In genomic region chr5:157520911-157521703, GRCh38 we compare ENCODE assay signal across 10 cellular contexts. TPM values are rescaled to one million over a fixed set of nuclear protein-coding genes. Genes with fewer than 3 reads are reported as not detected.
DNase-seq lines count a peak whose midpoint lies in the region; ATAC-seq and TF ChIP-seq lines count a peak whose summit lies in the region.
"Had no signal": no experiment of that assay in that cellular context is flagged by ENCODE, and none has a peak within 500 bp of the region (broad histone marks: within the 10 kb centered on the region; RNA-seq: fewer than 3 reads in every experiment).

No MANE protein-coding gene starts in this region.

- H3K4me3 Mint-ChIP-seq in activated naive CD4-positive, alpha-beta T cell treated with anti-CD3 and anti-CD28 coated beads, Interleukin-2, amount 10 ng/mL, durations not matched to agents 7 days and 5 days, result no peak overlapping the region
- no peak overlapping the region for H3K4me3 Mint-ChIP-seq in endodermal cell
- no peak overlapping the region for H3K4me3 Mint-ChIP-seq in natural killer cell treated with Interleukin-12 subunit alpha and Interleukin-12 subunit beta and Interleukin-15 and Interleukin-18, amount 100 ng/mL, for 72 hours

- DNase-seq in activated naive CD4-positive, alpha-beta T cell treated with anti-CD3 and anti-CD28 coated beads, Interleukin-2, amount 10 ng/mL, durations not matched to agents 7 days and 5 days, result no peak
- no peak for DNase-seq in activated naive CD4-positive, alpha-beta T cell treated with anti-CD3 and anti-CD28 coated beads, Interleukin-2, amount 50 U/mL, for 72 hours (ENCODE audit: low spot score in 2 of 2)
- DNase-seq in endodermal cell, result peak; percentile 57
- peak in 2 of 3 donors; percentile 66 to 82 for DNase-seq in right lobe of liver
- DNase-seq in aorta, result peak in 1 of 2 donors; percentile 71
- DNase-seq in DMS153 treated with DMSO at 0.1 percent for 48 hours (lab: John Stamatoyannopoulos, UW; ENCODE audit: unreplicated experiment), result no peak
- DNase-seq in natural killer cell treated with Interleukin-12 subunit alpha and Interleukin-12 subunit beta and Interleukin-15 and Interleukin-18, amount 100 ng/mL, for 72 hours (ENCODE audit: low spot score), result no peak
- DNase-seq: cortex of kidney, NCI-H1694 had no signal

- no peaks in the 10 kb centered on the region for H3K27me3 ChIP-seq in endodermal cell (ENCODE audit: control insufficient read depth, insufficient read depth, low read length, poor library complexity, severe bottlenecking)
- H3K27me3 ChIP-seq in right lobe of liver, result no peaks in the 10 kb centered on the region
- no peaks in the 10 kb centered on the region for H3K27me3 ChIP-seq in aorta (ENCODE audit: control insufficient read depth in 1 of 2, insufficient read depth in 2 of 2, low read length in 1 of 2)

- CTCF ChIA-PET in activated naive CD4-positive, alpha-beta T cell treated with anti-CD3 and anti-CD28 coated beads, Interleukin-2, amount 10 ng/mL, durations not matched to agents 7 days and 5 days (lab: Charles Lee), result no interaction called here

- peaks cover 37% of the 10 kb centered on the region for H3K4me1 Mint-ChIP-seq in activated naive CD4-positive, alpha-beta T cell treated with anti-CD3 and anti-CD28 coated beads, Interleukin-2, amount 10 ng/mL, durations not matched to agents 7 days and 5 days
- H3K4me1 Mint-ChIP-seq in endodermal cell, result peaks cover 7% of the 10 kb centered on the region
- peaks cover 12 to 19% of the 10 kb centered on the region in 2 donors for H3K4me1 Mint-ChIP-seq in natural killer cell treated with Interleukin-12 subunit alpha and Interleukin-12 subunit beta and Interleukin-15 and Interleukin-18, amount 100 ng/mL, for 72 hours (ENCODE audit: low read depth in 2 of 2)

- H3K9me3 ChIP-seq in endodermal cell (ENCODE audit: control insufficient read depth, low read length) (no peaks in the 10 kb centered on the region), right lobe of liver (no peaks in the 10 kb centered on the region), aorta (ENCODE audit: control insufficient read depth, low read length) (no peaks in the 10 kb centered on the region)

- no peak for TF ChIP-seq CTCF in endodermal cell (conservative IDR thresholded peaks at IDR 0.05)
- peak in 1 of 4 donors; percentile 30 for TF ChIP-seq CTCF in right lobe of liver (IDR thresholded peaks at IDR 0.05)

- peaks cover 68% of the 10 kb centered on the region for H3K36me3 Mint-ChIP-seq in activated naive CD4-positive, alpha-beta T cell treated with anti-CD3 and anti-CD28 coated beads, Interleukin-2, amount 10 ng/mL, durations not matched to agents 7 days and 5 days
- peaks cover 0 to 36% of the 10 kb centered on the region in 2 donors for H3K36me3 Mint-ChIP-seq in activated naive CD4-positive, alpha-beta T cell treated with anti-CD3 and anti-CD28 coated beads, Interleukin-2, amount 50 U/mL, for 72 hours
- H3K36me3 Mint-ChIP-seq in endodermal cell (ENCODE audit: low read depth), result peaks cover 55% of the 10 kb centered on the region
- no peaks in the 10 kb centered on the region for H3K36me3 Mint-ChIP-seq in natural killer cell treated with Interleukin-12 subunit alpha and Interleukin-12 subunit beta and Interleukin-15 and Interleukin-18, amount 100 ng/mL, for 72 hours

- no peaks in the 10 kb centered on the region for H3K9me3 Mint-ChIP-seq in activated naive CD4-positive, alpha-beta T cell treated with anti-CD3 and anti-CD28 coated beads, Interleukin-2, amount 10 ng/mL, durations not matched to agents 7 days and 5 days
- no peaks in the 10 kb centered on the region for H3K9me3 Mint-ChIP-seq in activated naive CD4-positive, alpha-beta T cell treated with anti-CD3 and anti-CD28 coated beads, Interleukin-2, amount 50 U/mL, for 72 hours
- no peaks in the 10 kb centered on the region for H3K9me3 Mint-ChIP-seq in endodermal cell
- H3K9me3 Mint-ChIP-seq in natural killer cell treated with Interleukin-12 subunit alpha and Interleukin-12 subunit beta and Interleukin-15 and Interleukin-18, amount 100 ng/mL, for 72 hours, result no peaks in the 10 kb centered on the region

- peaks cover 96% of the 10 kb centered on the region for H3K36me3 ChIP-seq in endodermal cell (ENCODE audit: control insufficient read depth, insufficient read depth, low read length)
- H3K36me3 ChIP-seq in right lobe of liver, result peaks cover 0 to 4% (median 0%) of the 10 kb centered on the region in 4 donors
- H3K36me3 ChIP-seq in aorta (ENCODE audit: control insufficient read depth in 1 of 2, insufficient read depth in 2 of 2, low read length in 1 of 2), result no peaks in the 10 kb centered on the region

- no peaks in the 10 kb centered on the region for H3K27me3 Mint-ChIP-seq in activated naive CD4-positive, alpha-beta T cell treated with anti-CD3 and anti-CD28 coated beads, Interleukin-2, amount 10 ng/mL, durations not matched to agents 7 days and 5 days
- no peaks in the 10 kb centered on the region for H3K27me3 Mint-ChIP-seq in endodermal cell (ENCODE audit: insufficient read depth)
- H3K27me3 Mint-ChIP-seq in natural killer cell treated with Interleukin-12 subunit alpha and Interleukin-12 subunit beta and Interleukin-15 and Interleukin-18, amount 100 ng/mL, for 72 hours, result no peaks in the 10 kb centered on the region

- H3K27ac ChIP-seq in endodermal cell (ENCODE audit: low read depth, low read length) (no peak overlapping the region), right lobe of liver (peak overlapping the region in 1 of 3 donors; percentile 33), aorta (ENCODE audit: low read depth in 1 of 2, low read length in 2 of 2) (peak overlapping the region in 1 of 2 donors; percentile 34)

- intact Hi-C loops in right lobe of liver (cut with DNase I) (no loop called here), aorta (cut with DNase I) (no loop called here)

- H3K9ac ChIP-seq in endodermal cell (ENCODE audit: extremely low read depth, low read length, poor library complexity, severe bottlenecking), result no peak overlapping the region

- WGBS in endodermal cell (ENCODE audit: insufficient coverage in 1 of 2, insufficient read length in 1 of 2), 2 experiments, result 94 to 100% methylated on average over 6 to 9 of the region's 9 CpGs
- 40% methylated on average over 3 of the region's 9 CpGs for WGBS in right lobe of liver (ENCODE audit: insufficient coverage, low coverage, low lambda C conversion rate, missing lambda C conversion rate)
- 65 to 66% methylated on average over 9 of the region's 9 CpGs for WGBS in aorta, 2 donors

- H3K27ac Mint-ChIP-seq in activated naive CD4-positive, alpha-beta T cell treated with anti-CD3 and anti-CD28 coated beads, Interleukin-2, amount 10 ng/mL, durations not matched to agents 7 days and 5 days, result peak overlapping the region; percentile 35
- H3K27ac Mint-ChIP-seq in activated naive CD4-positive, alpha-beta T cell treated with anti-CD3 and anti-CD28 coated beads, Interleukin-2, amount 50 U/mL, for 72 hours, result no peak overlapping the region
- peak overlapping the region; percentile 76 for H3K27ac Mint-ChIP-seq in endodermal cell
- H3K27ac Mint-ChIP-seq in natural killer cell treated with Interleukin-12 subunit alpha and Interleukin-12 subunit beta and Interleukin-15 and Interleukin-18, amount 100 ng/mL, for 72 hours, result peak overlapping the region in 1 of 2 donors; percentile 48

- ATAC-seq in activated naive CD4-positive, alpha-beta T cell treated with anti-CD3 and anti-CD28 coated beads, Interleukin-2, amount 50 U/mL, for 72 hours, result no peak
- ATAC-seq in right lobe of liver (peak; percentile 71 to 94 (median 88)), aorta (ENCODE audit: low FRiP score) (peak; percentile 68), GM19023 (IDR thresholded peaks at IDR 0.05; ENCODE audit: unreplicated experiment) (no peak)
- no peak for ATAC-seq in natural killer cell treated with Interleukin-12 subunit alpha and Interleukin-12 subunit beta and Interleukin-15 and Interleukin-18, amount 100 ng/mL, for 72 hours

- TF ChIP-seq POLR2A in right lobe of liver (IDR thresholded peaks at IDR 0.05), result no peak

- H3K4me3 ChIP-seq in endodermal cell (ENCODE audit: low read length) (no peak overlapping the region), right lobe of liver (no peak overlapping the region), aorta (ENCODE audit: low read length in 2 of 2) (no peak overlapping the region)

- H3K4me1 ChIP-seq in endodermal cell (ENCODE audit: control insufficient read depth, insufficient read depth, low read length) (peaks cover 12% of the 10 kb centered on the region), right lobe of liver (peaks cover 0 to 9% (median 0%) of the 10 kb centered on the region in 4 donors), aorta (ENCODE audit: control insufficient read depth in 1 of 2, insufficient read depth in 2 of 2, low read length in 2 of 2) (peaks cover 0 to 5% of the 10 kb centered on the region in 2 donors)

RNA-seq across cellular contexts. Expression of gene ADAM19, which starts 54.5 kb away (rescaled TPM):
- total RNA-seq in activated naive CD4-positive, alpha-beta T cell treated with anti-CD3 and anti-CD28 coated beads, Interleukin-2, amount 50 U/mL, for 72 hours, result 10 to 100 TPM in 1 of 2 donors, 1 to 10 TPM in 1; 9.5 to 85.9 TPM
- total RNA-seq in endodermal cell, result 100 to 1,000 TPM in 1 of 2 donors, 10 to 100 TPM in 1; 96.1 to 119 TPM
- polyA plus RNA-seq in endodermal cell (2013, experiment 1 of 2), result 46.1 TPM
- polyA plus RNA-seq in endodermal cell (2013, experiment 2 of 2), result 63.4 TPM
- 1 to 10 TPM; 1.8 to 9.4 (median 4.5) TPM for total RNA-seq in right lobe of liver
- total RNA-seq in aorta, result 10 to 100 TPM; 31.0 to 42.8 TPM
- polyA plus RNA-seq in aorta, result 1 to 10 TPM; 1.5 to 9.6 TPM
- 100 to 1,000 TPM; 358 to 384 TPM for total RNA-seq in natural killer cell treated with Interleukin-12 subunit alpha and Interleukin-12 subunit beta and Interleukin-15 and Interleukin-18, amount 100 ng/mL, for 72 hours

Comparison
In these comparisons a context has a peak if more than half of its experiments do, and no peak if none do; other contexts are left out.
1. H3K27ac Mint-ChIP-seq: peak in activated naive CD4-positive, alpha-beta T cell treated with anti-CD3 and anti-CD28 coated beads, Interleukin-2, amount 10 ng/mL, durations not matched to agents 7 days and 5 days (single experiment) and endodermal cell (single experiment); none in activated naive CD4-positive, alpha-beta T cell treated with anti-CD3 and anti-CD28 coated beads, Interleukin-2, amount 50 U/mL, for 72 hours (0 of 2).
2. DNase-seq: peak in endodermal cell (single experiment) and right lobe of liver (2 of 3); none in activated naive CD4-positive, alpha-beta T cell treated with anti-CD3 and anti-CD28 coated beads, Interleukin-2, amount 10 ng/mL, durations not matched to agents 7 days and 5 days (single experiment), activated naive CD4-positive, alpha-beta T cell treated with anti-CD3 and anti-CD28 coated beads, Interleukin-2, amount 50 U/mL, for 72 hours (0 of 2), DMS153 treated with DMSO at 0.1 percent for 48 hours (single experiment) and natural killer cell treated with Interleukin-12 subunit alpha and Interleukin-12 subunit beta and Interleukin-15 and Interleukin-18, amount 100 ng/mL, for 72 hours (single experiment).
3. ATAC-seq: peak in right lobe of liver (4 of 4) and aorta (single experiment); none in activated naive CD4-positive, alpha-beta T cell treated with anti-CD3 and anti-CD28 coated beads, Interleukin-2, amount 50 U/mL, for 72 hours (0 of 2), natural killer cell treated with Interleukin-12 subunit alpha and Interleukin-12 subunit beta and Interleukin-15 and Interleukin-18, amount 100 ng/mL, for 72 hours (0 of 2) and GM19023 (single experiment).